ENCODE assay signal across 1 cellular context in genomic region chr10:110764378-110764777, GRCh38.
A peak's percentile ranks its signal among the peaks of the same experiment; 100 is the strongest.
TF ChIP-seq lines count a peak whose summit lies in the region.

No MANE protein-coding gene starts in this region.

TF ChIP-seq in K562, 482 proteins besides CTCF, POLR2A, EP300 and RAD21 (continued from another document and continues in another):
- TF ChIP-seq ZNF395 (CRISPR knock-in tag; IDR thresholded peaks at IDR 0.05) (peak; percentile 20), ZEB2 (IDR thresholded peaks at IDR 0.05) (no peak), ZKSCAN3 (CRISPR knock-in tag; IDR thresholded peaks at IDR 0.05) (no peak), FOXJ3 (CRISPR knock-in tag; IDR thresholded peaks at IDR 0.05) (no peak), SRF (CRISPR knock-in tag; IDR thresholded peaks at IDR 0.05) (no peak), YY1 (IDR thresholded peaks at IDR 0.05; ENCODE audit: borderline replicate concordance in 1 of 3, control insufficient read depth in 1 of 3, extremely low read depth in 1 of 3, insufficient read depth in 3 of 3, insufficient read length in 1 of 3, insufficient replicate concordance in 2 of 3, low read depth in 1 of 3, low read length in 2 of 3) (no peak), SMARCE1 (IDR thresholded peaks at IDR 0.05) (no peak), ZBTB8A (IDR thresholded peaks at IDR 0.05; ENCODE audit: partially characterized antibody) (no peak), STAT5A (IDR thresholded peaks at IDR 0.05; ENCODE audit: borderline replicate concordance, low read length) (no peak), ZNF140 (CRISPR knock-in tag; IDR thresholded peaks at IDR 0.05) (no peak), CHD1 (IDR thresholded peaks at IDR 0.05; ENCODE audit: low read length) (no peak), ZNF589 (CRISPR knock-in tag; IDR thresholded peaks at IDR 0.05; ENCODE audit: low read depth) (peak; percentile 31; the same call in 1 of the 2 replicates), ZNF280A (IDR thresholded peaks at IDR 0.05; ENCODE audit: low read depth, partially characterized antibody) (no peak), U2AF2 (optimal IDR thresholded peaks at IDR 0.05; ENCODE audit: low read depth, low read length) (no peak), DMBX1 (CRISPR knock-in tag; IDR thresholded peaks at IDR 0.05; ENCODE audit: borderline replicate concordance) (0 out of 2 replicates have a peak, but pooled peaks have one; percentile 21), NR3C1 (CRISPR knock-in tag; IDR thresholded peaks at IDR 0.05) (no peak), ZNF3 (CRISPR knock-in tag; IDR thresholded peaks at IDR 0.05) (no peak), THAP12 (CRISPR knock-in tag; IDR thresholded peaks at IDR 0.05) (no peak), EWSR1 (IDR thresholded peaks at IDR 0.05; ENCODE audit: borderline replicate concordance, low read depth, partially characterized antibody) (no peak), CREB5 (CRISPR knock-in tag; IDR thresholded peaks at IDR 0.05) (no peak), MITF (IDR thresholded peaks at IDR 0.05) (no peak), CTCFL (IDR thresholded peaks at IDR 0.05; ENCODE audit: borderline replicate concordance, insufficient read depth, low read depth, low read length, poor library complexity, severe bottlenecking) (no peak), BCOR (IDR thresholded peaks at IDR 0.05) (no peak), ZNF444 (CRISPR knock-in tag; IDR thresholded peaks at IDR 0.05) (no peak), MGA (IDR thresholded peaks at IDR 0.05) (peak; percentile 36; the same call in 1 of the 2 replicates), TCF7L2 (IDR thresholded peaks at IDR 0.05; ENCODE audit: low read depth, low read length) (no peak), CTBP1 (IDR thresholded peaks at IDR 0.05; ENCODE audit: borderline replicate concordance) (no peak), MYNN (IDR thresholded peaks at IDR 0.05) (no peak), MYNN (CRISPR knock-in tag; IDR thresholded peaks at IDR 0.05) (no peak), ETV5 (CRISPR knock-in tag; IDR thresholded peaks at IDR 0.05; ENCODE audit: low read depth) (no peak), HIVEP1 (CRISPR knock-in tag; IDR thresholded peaks at IDR 0.05) (no peak), PHTF2 (CRISPR knock-in tag; IDR thresholded peaks at IDR 0.05) (no peak), ZNF197 (CRISPR knock-in tag; IDR thresholded peaks at IDR 0.05; ENCODE audit: low read depth) (0 out of 2 replicates have a peak, but pooled peaks have one; percentile 8), PML (IDR thresholded peaks at IDR 0.05; ENCODE audit: low read length) (no peak), TAF1 (IDR thresholded peaks at IDR 0.05; ENCODE audit: control insufficient read depth, extremely low read depth, insufficient read depth, low read length, severe bottlenecking) (no peak), PKNOX1 (IDR thresholded peaks at IDR 0.05) (0 out of 2 replicates have a peak, but pooled peaks have one; percentile 23), NONO (IDR thresholded peaks at IDR 0.05; ENCODE audit: low read depth in 2 of 2, low read length in 1 of 2) (no peak), MTA3 (IDR thresholded peaks at IDR 0.05; ENCODE audit: borderline replicate concordance) (no peak)
